In genomic region chr17:28737770-28738679, GRCh38 we compare ENCODE assay signal across 10 cellular contexts. TPM values are rescaled to one million over a fixed set of nuclear protein-coding genes. Genes with fewer than 3 reads are reported as not detected.
DNase-seq lines count a peak whose midpoint lies in the region; ATAC-seq and TF ChIP-seq lines count a peak whose summit lies in the region.
"Had no signal": no experiment of that assay in that cellular context is flagged by ENCODE, and none has a peak within 500 bp of the region (broad histone marks: within the 10 kb centered on the region; RNA-seq: fewer than 3 reads in every experiment).

No MANE protein-coding gene starts in this region.

- in situ Hi-C loops in GM13976 (cut with MboI; ENCODE audit: low sequenced_read_pairs, unreplicated experiment), result loop anchor here (25.0 kb wide), 1 partner anchor 374 kb away; no protein-coding TSS in a partner anchor

- no peak for TF ChIP-seq CTCF in GM13976 (IDR thresholded peaks at IDR 0.05; ENCODE audit: borderline replicate concordance, control extremely low read depth, extremely low read depth, insufficient read depth, missing control alignments)

- DNase-seq in GM13976 (ENCODE audit: low spot score) (peak; percentile 89), left colon (peak; percentile 71 to 72), NOMO-1 treated with DMSO at 0.1 percent for 48 hours (lab: John Stamatoyannopoulos, UW; ENCODE audit: unreplicated experiment) (no peak), activated gamma-delta T cell treated with Interleukin-2 at 50 U/mL for 16 hours (no peak)
- DNase-seq in stimulated activated CD4-positive, alpha-beta T cell treated with anti-CD3 and anti-CD28 coated beads, Interleukin-2, amount 100 ng/mL, for 24 hours, result no peak
- DNase-seq in activated CD4-positive, alpha-beta T cell treated with anti-CD3 and anti-CD28 coated beads for 1 hour, result no peak
- DNase-seq: kidney glomerular epithelial cell had no signal

- ATAC-seq in GM19468 (IDR thresholded peaks at IDR 0.05; ENCODE audit: extremely low read depth, unreplicated experiment) (peak; percentile 45), HG03460 (IDR thresholded peaks at IDR 0.05; ENCODE audit: unreplicated experiment) (peak; percentile 61), left colon (peak; percentile 85)
- ATAC-seq: Right ventricle myocardium inferior had no signal

- intact Hi-C loops in left colon (cut with DNase I, micrococcal nuclease), result no loop called here

RNA-seq across cellular contexts. Expression of gene TRAF4, which starts 5.8 kb away (rescaled TPM):
- 100 to 1,000 TPM; 116 to 136 TPM for total RNA-seq in left colon

RNA-seq across cellular contexts. Expression of gene NEK8, which starts 9.4 kb away (rescaled TPM):
- total RNA-seq in left colon, result 1 to 10 TPM; 5.6 to 5.7 TPM

RNA-seq across cellular contexts. Expression of gene TLCD1, which starts 12.0 kb away (rescaled TPM):
- total RNA-seq in left colon, result 10 to 100 TPM in 1 of 2 donors, 1 to 10 TPM in 1; 7.1 to 12.8 TPM

RNA-seq across cellular contexts. Expression of gene RPL23A, which starts 18.2 kb away (rescaled TPM):
- total RNA-seq in left colon, result 1,000 to 10,000 TPM; 1,131 to 1,234 TPM

RNA-seq across cellular contexts. Expression of gene RAB34, which starts 20.4 kb away (rescaled TPM):
- total RNA-seq in left colon, result 10 to 100 TPM in 1 of 2 donors, 1 to 10 TPM in 1; 6.9 to 17.4 TPM

Comparison
In these comparisons a context has a peak if more than half of its experiments do, and no peak if none do; other contexts are left out.
1. DNase-seq: peak in GM13976 (single experiment) and left colon (2 of 2); none in stimulated activated CD4-positive, alpha-beta T cell treated with anti-CD3 and anti-CD28 coated beads, Interleukin-2, amount 100 ng/mL, for 24 hours (0 of 2), activated CD4-positive, alpha-beta T cell treated with anti-CD3 and anti-CD28 coated beads for 1 hour (single experiment), NOMO-1 treated with DMSO at 0.1 percent for 48 hours (single experiment) and activated gamma-delta T cell treated with Interleukin-2 at 50 U/mL for 16 hours (single experiment).
2. Peak in every context shown above with its lines, with median percentiles within 50 percentile points of each other: ATAC-seq.